In the genomic region with DNA sequence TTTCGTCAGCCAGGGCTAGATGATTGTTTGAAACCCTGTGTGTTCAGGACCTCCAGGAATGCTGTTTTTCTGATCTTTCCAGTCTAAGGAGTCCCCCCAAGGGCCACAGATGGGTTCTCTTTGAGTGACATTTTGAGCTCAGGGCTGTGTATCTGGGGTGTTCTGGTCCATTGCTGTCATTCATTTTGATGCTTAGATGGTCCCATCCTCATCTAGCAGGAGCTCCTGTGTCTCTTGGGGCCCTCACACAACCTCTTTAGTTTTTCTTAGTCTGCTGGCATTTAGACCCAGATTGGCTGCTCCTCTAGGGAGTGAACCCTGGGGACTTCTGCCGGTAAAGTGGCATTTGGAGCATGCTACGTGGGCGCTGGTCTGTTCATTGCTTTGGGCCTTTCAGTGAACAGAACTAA, we compare ENCODE assay signal across 18 cellular contexts. TPM values are rescaled to one million over a fixed set of nuclear protein-coding genes. Genes with fewer than 3 reads are reported as not detected.
DNase-seq lines count a peak whose midpoint lies in the region; ATAC-seq and TF ChIP-seq lines count a peak whose summit lies in the region.
"Had no signal": no experiment of that assay in that cellular context is flagged by ENCODE, and none has a peak within 500 bp of the region (broad histone marks: within the 10 kb centered on the region; RNA-seq: fewer than 3 reads in every experiment).

No MANE protein-coding gene starts in this region.

- H3K27me3 Mint-ChIP-seq in CD8-positive, alpha-beta memory T cell, result no peaks in the 10 kb centered on the region
- H3K27me3 Mint-ChIP-seq: B cell, IgD-negative memory B cell had no signal

- H4K20me1 ChIP-seq in BLaER1, result peaks cover 95% of the 10 kb centered on the region

- no peaks in the 10 kb centered on the region for H3K27me3 ChIP-seq in BLaER1
- H3K27me3 ChIP-seq in CD8-positive, alpha-beta memory T cell (ENCODE audit: insufficient read depth, low read length, poor library complexity, severe bottlenecking), result no peaks in the 10 kb centered on the region
- H3K27me3 ChIP-seq in brain microvascular endothelial cell (replicated peaks), result no peaks in the 10 kb centered on the region
- no peaks in the 10 kb centered on the region for H3K27me3 ChIP-seq in gastroesophageal sphincter
- H3K27me3 ChIP-seq: right lobe of liver had no signal

- peaks cover 68 to 87% (median 81%) of the 10 kb centered on the region in 3 donors for H3K4me1 Mint-ChIP-seq in CD8-positive, alpha-beta memory T cell

- peak overlapping the region; percentile 54 to 91 (median 76) for H3K27ac Mint-ChIP-seq in CD8-positive, alpha-beta memory T cell
- H3K27ac Mint-ChIP-seq: B cell had no signal

- H3K9me3 ChIP-seq in BLaER1 (no peaks in the 10 kb centered on the region), gastroesophageal sphincter (no peaks in the 10 kb centered on the region)
- H3K9me3 ChIP-seq in CD8-positive, alpha-beta memory T cell (ENCODE audit: low read length), result no peaks in the 10 kb centered on the region
- H3K9me3 ChIP-seq: right lobe of liver, SK-N-SH had no signal

- H3K4me3 ChIP-seq in BLaER1, result no peak overlapping the region
- no peak overlapping the region for H3K4me3 ChIP-seq in CD8-positive, alpha-beta memory T cell (ENCODE audit: low read length)
- H3K4me3 ChIP-seq in brain microvascular endothelial cell (ENCODE audit: low read depth, low read length), result no peak overlapping the region
- H3K4me3 ChIP-seq in gastroesophageal sphincter, result no peak overlapping the region
- H3K4me3 ChIP-seq: right lobe of liver had no signal

- POLR2A ChIA-PET in CD8-positive, alpha-beta memory T cell (lab: Charles Lee), result interaction anchor here (0.7 to 2.3 kb wide), 6 partner anchors 8 to 46 kb away, joined by 3 to 14 read pairs (median 8); partner anchors contain the start of gene MED15

- no peak for TF ChIP-seq POLR2A in gastroesophageal sphincter (IDR thresholded peaks at IDR 0.05)

- H3K4me1 ChIP-seq in BLaER1 (peaks cover 72% of the 10 kb centered on the region), gastroesophageal sphincter (peaks cover 0 to 59% (median 24%) of the 10 kb centered on the region in 3 donors)
- H3K4me1 ChIP-seq in CD8-positive, alpha-beta memory T cell (ENCODE audit: insufficient read depth, low read length), result peaks cover 70% of the 10 kb centered on the region

- in situ Hi-C loops in brain microvascular endothelial cell (cut with HindIII; ENCODE audit: low pct_ligation_motif_present, low sequenced_read_pairs), result no loop called here

- DNase-seq in CD8-positive, alpha-beta memory T cell, result no peak
- DNase-seq in brain microvascular endothelial cell (no peak), posterior vena cava (ENCODE audit: low spot score) (peak; percentile 16), NCI-H526 (lab: John Stamatoyannopoulos, UW) (no peak), omental fat pad (ENCODE audit: low spot score) (no peak)
- DNase-seq: activated CD4-positive, alpha-beta T cell treated with anti-CD3 and anti-CD28 coated beads for 48 hours; amniotic stem cell; DMS53; NCI-H2081 treated with DMSO at 0.1 percent for 48 hours; NCI-H69; SK-N-SH; stimulated activated CD4-positive, alpha-beta T cell treated with anti-CD3 and anti-CD28 coated beads, Interleukin-2, amount 100 ng/mL, for 24 hours had no signal

- no peak overlapping the region for H3K9ac ChIP-seq in BLaER1
- H3K9ac ChIP-seq: SK-N-SH had no signal

- intact Hi-C loops in posterior vena cava (cut with DNase I), result no loop called here

- H3K27ac ChIP-seq in BLaER1 (no peak overlapping the region), brain microvascular endothelial cell (peak overlapping the region; percentile 7), gastroesophageal sphincter (no peak overlapping the region)
- peak overlapping the region; percentile 47 for H3K27ac ChIP-seq in CD8-positive, alpha-beta memory T cell (ENCODE audit: low read depth, low read length)
- H3K27ac ChIP-seq: right lobe of liver had no signal

- ATAC-seq in gastroesophageal sphincter (no peak), omental fat pad (ENCODE audit: low FRiP score) (no peak)
- ATAC-seq: Panc1, right lobe of liver had no signal

- peaks cover 64% of the 10 kb centered on the region for H3K36me3 ChIP-seq in BLaER1
- H3K36me3 ChIP-seq in CD8-positive, alpha-beta memory T cell (ENCODE audit: insufficient read depth, low read length), result peaks cover 4% of the 10 kb centered on the region
- peaks cover 30% of the 10 kb centered on the region for H3K36me3 ChIP-seq in brain microvascular endothelial cell (replicated peaks)
- H3K36me3 ChIP-seq in gastroesophageal sphincter, result peaks cover 0 to 29% of the 10 kb centered on the region in 2 donors
- H3K36me3 ChIP-seq: right lobe of liver had no signal

- 79 to 82% methylated on average over 2 to 4 of the region's 4 CpGs for WGBS in gastroesophageal sphincter (ENCODE audit: low coverage in 1 of 2), 2 donors

- CTCF ChIA-PET in CD8-positive, alpha-beta memory T cell (lab: Charles Lee), result interaction anchor here (1.2 to 19.1 kb wide), 6 partner anchors 9 to 128 kb away, joined by 3 to 389 read pairs (median 4); no protein-coding TSS in a partner anchor

- H3K9me3 Mint-ChIP-seq in CD8-positive, alpha-beta memory T cell, result no peaks in the 10 kb centered on the region
- H3K9me3 Mint-ChIP-seq: IgD-negative memory B cell had no signal

- peak overlapping the region; percentile 60 for H3K4me2 ChIP-seq in BLaER1
- H3K4me2 ChIP-seq: SK-N-SH had no signal

- TF ChIP-seq CTCF in brain microvascular endothelial cell (IDR thresholded peaks at IDR 0.05; ENCODE audit: low read depth, low read length, missing control alignments) (no peak), gastroesophageal sphincter (IDR thresholded peaks at IDR 0.05) (no peak), omental fat pad (IDR thresholded peaks at IDR 0.05) (no peak)

- TF ChIP-seq EP300 in gastroesophageal sphincter (IDR thresholded peaks at IDR 0.05), result no peak

- peaks cover 0 to 43% (median 5%) of the 10 kb centered on the region in 3 donors for H3K36me3 Mint-ChIP-seq in CD8-positive, alpha-beta memory T cell

- H3K4me3 Mint-ChIP-seq in CD8-positive, alpha-beta memory T cell, result peak overlapping the region in 3 of 7 donors; percentile 6 to 56 (median 27)
- H3K4me3 Mint-ChIP-seq: B cell, IgD-negative memory B cell had no signal

RNA-seq across cellular contexts. Expression of gene MED15, which starts 39.1 kb away (rescaled TPM):
- total RNA-seq in CD8-positive, alpha-beta memory T cell, result 100 to 1,000 TPM in 1 of 2 experiments, 10 to 100 TPM in 1; 98.0 to 106 TPM
- polyA plus RNA-seq in CD8-positive, alpha-beta memory T cell, result 120 TPM
- total RNA-seq in posterior vena cava, result 10 to 100 TPM; 75.9 to 80.5 TPM
- 10 to 100 TPM; 30.6 to 62.3 (median 54.3) TPM for total RNA-seq in gastroesophageal sphincter
- total RNA-seq in omental fat pad, result 10 to 100 TPM; 36.5 to 90.5 (median 57.2) TPM

RNA-seq across cellular contexts. Expression of gene KLHL22, which starts 51.0 kb away (rescaled TPM):
- 10 to 100 TPM; 17.2 to 17.6 TPM for total RNA-seq in CD8-positive, alpha-beta memory T cell
- polyA plus RNA-seq in CD8-positive, alpha-beta memory T cell, result 25.4 TPM
- total RNA-seq in posterior vena cava (10 to 100 TPM; 16.3 to 20.0 TPM), gastroesophageal sphincter (10 to 100 TPM; 25.0 to 44.5 (median 33.9) TPM), omental fat pad (10 to 100 TPM; 19.8 to 45.0 (median 32.9) TPM)

Comparison
In these comparisons a context has a peak if more than half of its experiments do, and no peak if none do; other contexts are left out.
1. H3K27ac ChIP-seq: peak in CD8-positive, alpha-beta memory T cell (single experiment) and brain microvascular endothelial cell (single experiment); none in BLaER1 (single experiment) and gastroesophageal sphincter (0 of 4).